Comparison of ENCODE assay signal across 24 cellular contexts in genomic region chr10:1735562-1735961, GRCh38. TPM values are rescaled to one million over a fixed set of nuclear protein-coding genes. Genes with fewer than 3 reads are reported as not detected.
DNase-seq lines count a peak whose midpoint lies in the region; ATAC-seq and TF ChIP-seq lines count a peak whose summit lies in the region.
"Had no signal": no experiment of that assay in that cellular context is flagged by ENCODE, and none has a peak within 500 bp of the region (broad histone marks: within the 10 kb centered on the region; RNA-seq: fewer than 3 reads in every experiment).

No MANE protein-coding gene starts in this region.

- peaks cover 31% of the 10 kb centered on the region for H3K4me1 ChIP-seq in GM23338 (ENCODE audit: insufficient read depth)

- H2AFZ ChIP-seq in GM23338 = no peak overlapping the region

- H3K79me2 ChIP-seq in GM23338 (replicated peaks; ENCODE audit: insufficient read depth) = peaks cover 21% of the 10 kb centered on the region

- H3K27me3 ChIP-seq in GM23338 (ENCODE audit: insufficient read depth) = peaks cover 33% of the 10 kb centered on the region

- H3K27ac ChIP-seq in GM23338 (ENCODE audit: low read depth) = no peak overlapping the region
- H3K27ac ChIP-seq: brain microvascular endothelial cell, heart left ventricle had no signal

- no peaks in the 10 kb centered on the region for H3K9me3 Mint-ChIP-seq in GM23338
- no peaks in the 10 kb centered on the region for H3K9me3 Mint-ChIP-seq in chondrocyte (ENCODE audit: low read depth)
- no peaks in the 10 kb centered on the region for H3K9me3 Mint-ChIP-seq in osteocyte (ENCODE audit: unreplicated experiment)
- H3K9me3 Mint-ChIP-seq in activated CD8-positive, alpha-beta T cell treated with anti-CD3 and anti-CD28 coated beads, Interleukin-2, amount 10 ng/mL, durations not matched to agents 7 days and 5 days (ENCODE audit: insufficient read depth) = no peaks in the 10 kb centered on the region
- H3K9me3 Mint-ChIP-seq: activated CD8-positive, alpha-beta T cell treated with anti-CD3 and anti-CD28 coated beads for 36 hours had no signal

- H3K36me3 Mint-ChIP-seq in GM23338 (ENCODE audit: low read depth) = no peaks in the 10 kb centered on the region
- H3K36me3 Mint-ChIP-seq in chondrocyte (ENCODE audit: low read depth) = no peaks in the 10 kb centered on the region
- no peaks in the 10 kb centered on the region for H3K36me3 Mint-ChIP-seq in osteocyte (ENCODE audit: unreplicated experiment)
- no peaks in the 10 kb centered on the region for H3K36me3 Mint-ChIP-seq in activated CD8-positive, alpha-beta T cell treated with anti-CD3 and anti-CD28 coated beads, Interleukin-2, amount 10 ng/mL, durations not matched to agents 7 days and 5 days (ENCODE audit: low read depth)

- no peak overlapping the region for H3K27ac Mint-ChIP-seq in GM23338
- H3K27ac Mint-ChIP-seq in chondrocyte (ENCODE audit: unreplicated experiment) = no peak overlapping the region
- no peak overlapping the region for H3K27ac Mint-ChIP-seq in osteocyte (ENCODE audit: unreplicated experiment)
- H3K27ac Mint-ChIP-seq in activated CD8-positive, alpha-beta T cell treated with anti-CD3 and anti-CD28 coated beads, Interleukin-2, amount 10 ng/mL, durations not matched to agents 7 days and 5 days = no peak overlapping the region
- H3K27ac Mint-ChIP-seq: activated CD8-positive, alpha-beta T cell treated with anti-CD3 and anti-CD28 coated beads for 36 hours had no signal

- H3K4me1 Mint-ChIP-seq in GM23338 (peaks cover 44% of the 10 kb centered on the region), chondrocyte (ENCODE audit: low read depth) (peaks cover 20% of the 10 kb centered on the region), osteocyte (ENCODE audit: unreplicated experiment) (peaks cover 25% of the 10 kb centered on the region)
- H3K4me1 Mint-ChIP-seq in activated CD8-positive, alpha-beta T cell treated with anti-CD3 and anti-CD28 coated beads, Interleukin-2, amount 10 ng/mL, durations not matched to agents 7 days and 5 days (ENCODE audit: low read depth) = no peaks in the 10 kb centered on the region

- H3K4me3 Mint-ChIP-seq in GM23338 (peak overlapping the region; percentile 81), chondrocyte (ENCODE audit: unreplicated experiment) (peak overlapping the region; percentile 81), osteocyte (ENCODE audit: unreplicated experiment) (peak overlapping the region; percentile 90)
- H3K4me3 Mint-ChIP-seq in activated CD8-positive, alpha-beta T cell treated with anti-CD3 and anti-CD28 coated beads, Interleukin-2, amount 10 ng/mL, durations not matched to agents 7 days and 5 days = no peak overlapping the region
- H3K4me3 Mint-ChIP-seq: activated CD8-positive, alpha-beta T cell treated with anti-CD3 and anti-CD28 coated beads for 36 hours had no signal

- no peaks in the 10 kb centered on the region for H3K9me2 ChIP-seq in GM23338 (ENCODE audit: insufficient read depth)

- peak overlapping the region; percentile 65 for H3K4me3 ChIP-seq in GM23338

- POLR2A ChIA-PET in activated CD8-positive, alpha-beta T cell treated with anti-CD3 and anti-CD28 coated beads, Interleukin-2, amount 10 ng/mL, durations not matched to agents 7 days and 5 days (lab: Charles Lee) = no interaction called here

- H3K4me2 ChIP-seq in GM23338 = peak overlapping the region; percentile 78; the same call in 1 of the 2 replicates

- H4K20me1 ChIP-seq in GM23338 (replicated peaks; ENCODE audit: insufficient read depth) = no peaks in the 10 kb centered on the region

- no peaks in the 10 kb centered on the region for H3K36me3 ChIP-seq in GM23338 (ENCODE audit: insufficient read depth)
- H3K36me3 ChIP-seq: brain microvascular endothelial cell, heart left ventricle had no signal

- no peaks in the 10 kb centered on the region for H3F3A ChIP-seq in GM23338 (replicated peaks; ENCODE audit: low read depth)

- TF ChIP-seq CTCF in GM23338 (conservative IDR thresholded peaks at IDR 0.05; ENCODE audit: low read depth in 2 of 2) = no peak
- no peak for TF ChIP-seq CTCF in chondrocyte (IDR thresholded peaks at IDR 0.05)
- no peak for TF ChIP-seq CTCF in osteocyte (IDR thresholded peaks at IDR 0.05)

- DNase-seq in NCI-H526 (lab: John Stamatoyannopoulos, UW) (peak; percentile 11 to 29), NCI-H526 treated with DMSO at 0.1 percent for 48 hours (lab: John Stamatoyannopoulos, UW) (no peak), GM23338 (ENCODE audit: low spot score) (no peak), chondrocyte (ENCODE audit: low spot score) (no peak), osteocyte (ENCODE audit: extremely low spot score, unreplicated experiment) (no peak), NCI-H1105 (lab: John Stamatoyannopoulos, UW) (no peak)
- DNase-seq in activated CD8-positive, alpha-beta T cell treated with anti-CD3 and anti-CD28 coated beads, Interleukin-2, amount 10 ng/mL, durations not matched to agents 7 days and 5 days = no peak
- DNase-seq: activated CD4-positive, CD25-positive, alpha-beta regulatory T cell treated with anti-CD3 and anti-CD28 coated beads, Interleukin-2, amount 50 U/mL, for 72 hours; activated CD8-positive, alpha-beta T cell treated with anti-CD3 and anti-CD28 coated beads for 36 hours; activated gamma-delta T cell treated with Interleukin-2 at 50 U/mL for 16 hours; activated T-cell treated with anti-CD3 and anti-CD28 coated beads for 4 hours; AML-193; brain microvascular endothelial cell; effector CD8-positive, alpha-beta T cell; erythroblast; GDM1; heart left ventricle; mammary epithelial cell; NCI-H187; NCI-H226; stimulated activated CD8-positive, alpha-beta memory T cell treated with anti-CD3 and anti-CD28 coated beads, Interleukin-4, amount 100 ng/mL, for 48 hours; trophoblast cell had no signal

- CTCF ChIA-PET in activated CD8-positive, alpha-beta T cell treated with anti-CD3 and anti-CD28 coated beads, Interleukin-2, amount 10 ng/mL, durations not matched to agents 7 days and 5 days (lab: Charles Lee) = interaction anchor here (0.5 kb wide), 1 partner anchor 26 kb away, joined by 3 read pairs; no protein-coding TSS in a partner anchor

- peaks cover 31% of the 10 kb centered on the region for H3K27me3 Mint-ChIP-seq in GM23338 (ENCODE audit: insufficient read depth, low read depth, poor library complexity)
- H3K27me3 Mint-ChIP-seq in chondrocyte (ENCODE audit: low read depth) = peaks cover 32% of the 10 kb centered on the region
- peaks cover 60% of the 10 kb centered on the region for H3K27me3 Mint-ChIP-seq in osteocyte (ENCODE audit: unreplicated experiment)
- peaks cover 60% of the 10 kb centered on the region for H3K27me3 Mint-ChIP-seq in activated CD8-positive, alpha-beta T cell treated with anti-CD3 and anti-CD28 coated beads, Interleukin-2, amount 10 ng/mL, durations not matched to agents 7 days and 5 days (ENCODE audit: low read depth)

- ATAC-seq in GM23338 = no peak
- ATAC-seq in HG03442 (IDR thresholded peaks at IDR 0.05; ENCODE audit: unreplicated experiment) = no peak
- ATAC-seq in activated CD8-positive, alpha-beta T cell treated with anti-CD3 and anti-CD28 coated beads, Interleukin-2, amount 10 ng/mL, durations not matched to agents 7 days and 5 days = no peak
- ATAC-seq: activated CD8-positive, alpha-beta T cell treated with anti-CD3 and anti-CD28 coated beads for 36 hours; heart left ventricle had no signal

TF ChIP-seq in GM23338, 12 proteins besides CTCF, POLR2A, EP300 and RAD21 (continues in another document):
- TF ChIP-seq STAT1 (IDR thresholded peaks at IDR 0.05; ENCODE audit: unreplicated experiment) = no peak
- TF ChIP-seq REST (IDR thresholded peaks at IDR 0.05; ENCODE audit: unreplicated experiment) = no peak
- TF ChIP-seq CREB1 (CRISPR knock-in tag; IDR thresholded peaks at IDR 0.05; ENCODE audit: low read depth) = no peak
- no peak for TF ChIP-seq EZH2phosphoT487 (IDR thresholded peaks at IDR 0.05; ENCODE audit: unreplicated experiment)

RNA-seq across cellular contexts. Expression of gene ADARB2, which starts 1.8 kb away (rescaled TPM):
- total RNA-seq in GM23338 (2014; rRNA removed; shearing (Covaris generic)) = 1.6 and 5.0 TPM in 2 replicates
- 1.7 and 2.0 TPM in 2 replicates for polyA plus RNA-seq in GM23338 (2016; fragmentation: Nextera tagmentation; extraction: Ambion mirVana)
- 3.3 to 6.6 TPM (median 3.9 TPM) in 3 replicates for total RNA-seq in chondrocyte
- 35.0 and 38.7 TPM in 2 replicates for total RNA-seq in osteocyte
- total RNA-seq in activated CD8-positive, alpha-beta T cell treated with anti-CD3 and anti-CD28 coated beads, Interleukin-2, amount 10 ng/mL, durations not matched to agents 7 days and 5 days = under 1 TPM; 0.63 to 0.99 TPM
- total RNA-seq: fibroblast of villous mesenchyme, mammary epithelial cell had no signal
- polyA plus RNA-seq: mammary epithelial cell had no signal

Comparison
In these comparisons a context has a peak if more than half of its experiments do, and no peak if none do; other contexts are left out.
1. DNase-seq: peak in NCI-H526 (2 of 2); none in NCI-H526 treated with DMSO at 0.1 percent for 48 hours (single experiment), GM23338 (single experiment), chondrocyte (single experiment), osteocyte (single experiment), NCI-H1105 (single experiment) and activated CD8-positive, alpha-beta T cell treated with anti-CD3 and anti-CD28 coated beads, Interleukin-2, amount 10 ng/mL, durations not matched to agents 7 days and 5 days (single experiment).